ENCODE assay signal across 8 cellular contexts in the genomic region with DNA sequence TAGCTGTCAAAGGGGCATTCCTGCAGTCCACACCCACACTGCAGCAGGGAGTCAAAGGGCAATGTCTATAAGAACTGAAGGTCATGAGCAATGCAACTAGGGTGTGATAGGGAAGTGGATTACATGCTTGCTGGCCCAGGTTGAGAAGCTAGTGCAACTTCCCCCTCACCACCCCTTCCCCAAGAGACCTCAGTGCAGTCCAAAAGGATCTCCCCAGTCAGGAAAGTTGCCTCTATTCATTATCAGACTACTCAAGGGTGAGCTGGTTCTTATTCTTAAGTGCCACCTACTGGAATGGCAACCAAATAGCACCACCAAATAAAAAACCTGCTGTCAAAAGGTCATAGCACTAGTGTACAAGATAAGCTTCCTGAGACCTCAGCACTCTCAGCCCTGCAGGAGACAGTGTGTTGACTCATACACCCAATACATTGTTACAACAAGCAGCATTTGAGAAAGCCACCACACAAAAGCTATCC. TPM values are rescaled to one million over a fixed set of nuclear protein-coding genes. Genes with fewer than 3 reads are reported as not detected.
DNase-seq lines count a peak whose midpoint lies in the region; ATAC-seq and TF ChIP-seq lines count a peak whose summit lies in the region.

No MANE protein-coding gene starts in this region.

- intact Hi-C loops in activated CD8-positive, alpha-beta T cell treated with anti-CD3 and anti-CD28 coated beads for 36 hours (cut with micrococcal nuclease) = no loop called here
- intact Hi-C loops in lower leg skin (cut with DNase I; ENCODE audit: low total_unique reads) = no loop called here

- H3K36me3 Mint-ChIP-seq in activated CD8-positive, alpha-beta T cell treated with anti-CD3 and anti-CD28 coated beads for 36 hours (ENCODE audit: low read depth) = peaks cover 20% of the 10 kb centered on the region
- H3K36me3 Mint-ChIP-seq in activated CD8-positive, alpha-beta T cell treated with anti-CD3 and anti-CD28 coated beads, Interleukin-2, amount 10 ng/mL, durations not matched to agents 7 days and 5 days (ENCODE audit: low read depth) = peaks cover 6% of the 10 kb centered on the region
- H3K36me3 Mint-ChIP-seq in WTC11 = no peaks in the 10 kb centered on the region

- CTCF ChIA-PET in activated CD8-positive, alpha-beta T cell treated with anti-CD3 and anti-CD28 coated beads for 36 hours (lab: Charles Lee) = interaction anchor here (1.0 to 1.8 kb wide), 3 partner anchors 9 to 22 kb away, joined by 3 to 17 read pairs (median 3); no protein-coding TSS in a partner anchor
- CTCF ChIA-PET in activated CD8-positive, alpha-beta T cell treated with anti-CD3 and anti-CD28 coated beads, Interleukin-2, amount 10 ng/mL, durations not matched to agents 7 days and 5 days (lab: Charles Lee) = interaction anchor here (0.6 to 1.3 kb wide), 7 partner anchors 9 to 592 kb away, joined by 3 to 7 read pairs (median 3); no protein-coding TSS in a partner anchor
- CTCF ChIA-PET in WTC11 (lab: Charles Lee) = interaction anchor here (0.6 to 1.6 kb wide), 10 partner anchors 8 to 564 kb away, joined by 3 to 17 read pairs (median 4); a partner anchor contains a TSS

- H3K4me1 Mint-ChIP-seq in activated CD8-positive, alpha-beta T cell treated with anti-CD3 and anti-CD28 coated beads for 36 hours (ENCODE audit: low read depth) = peaks cover 2% of the 10 kb centered on the region
- H3K4me1 Mint-ChIP-seq in activated CD8-positive, alpha-beta T cell treated with anti-CD3 and anti-CD28 coated beads, Interleukin-2, amount 10 ng/mL, durations not matched to agents 7 days and 5 days (ENCODE audit: low read depth) = no peaks in the 10 kb centered on the region
- no peaks in the 10 kb centered on the region for H3K4me1 Mint-ChIP-seq in WTC11
- peaks cover 21% of the 10 kb centered on the region for H3K4me1 Mint-ChIP-seq in stimulated activated naive CD8-positive, alpha-beta T cell treated with anti-CD3 and anti-CD28 coated beads, Interleukin-15, amount 100 ng/mL, for 72 hours

- H3K4me3 ChIP-seq in lower leg skin (ENCODE audit: low read depth, poor library complexity, severe bottlenecking) = no peak overlapping the region

- H3K27me3 Mint-ChIP-seq in activated CD8-positive, alpha-beta T cell treated with anti-CD3 and anti-CD28 coated beads for 36 hours = no peaks in the 10 kb centered on the region
- H3K27me3 Mint-ChIP-seq in activated CD8-positive, alpha-beta T cell treated with anti-CD3 and anti-CD28 coated beads, Interleukin-2, amount 10 ng/mL, durations not matched to agents 7 days and 5 days (ENCODE audit: low read depth) = no peaks in the 10 kb centered on the region
- no peaks in the 10 kb centered on the region; the same call in 1 of the 2 replicates for H3K27me3 Mint-ChIP-seq in WTC11 (ENCODE audit: low read depth)
- no peaks in the 10 kb centered on the region for H3K27me3 Mint-ChIP-seq in stimulated activated naive CD8-positive, alpha-beta T cell treated with anti-CD3 and anti-CD28 coated beads, Interleukin-15, amount 100 ng/mL, for 72 hours

- no peak overlapping the region for H3K4me3 Mint-ChIP-seq in activated CD8-positive, alpha-beta T cell treated with anti-CD3 and anti-CD28 coated beads for 36 hours
- no peak overlapping the region for H3K4me3 Mint-ChIP-seq in activated CD8-positive, alpha-beta T cell treated with anti-CD3 and anti-CD28 coated beads, Interleukin-2, amount 10 ng/mL, durations not matched to agents 7 days and 5 days
- no peak overlapping the region for H3K4me3 Mint-ChIP-seq in WTC11
- no peak overlapping the region for H3K4me3 Mint-ChIP-seq in stimulated activated naive CD8-positive, alpha-beta T cell treated with anti-CD3 and anti-CD28 coated beads, Interleukin-15, amount 100 ng/mL, for 72 hours

- no peak for TF ChIP-seq POLR2A in lower leg skin (IDR thresholded peaks at IDR 0.05)

- H3K27ac Mint-ChIP-seq in activated CD8-positive, alpha-beta T cell treated with anti-CD3 and anti-CD28 coated beads for 36 hours = no peak overlapping the region
- no peak overlapping the region for H3K27ac Mint-ChIP-seq in activated CD8-positive, alpha-beta T cell treated with anti-CD3 and anti-CD28 coated beads, Interleukin-2, amount 10 ng/mL, durations not matched to agents 7 days and 5 days
- H3K27ac Mint-ChIP-seq in WTC11 = no peak overlapping the region
- peak overlapping the region in 1 of 2 donors; percentile 56 for H3K27ac Mint-ChIP-seq in stimulated activated naive CD8-positive, alpha-beta T cell treated with anti-CD3 and anti-CD28 coated beads, Interleukin-15, amount 100 ng/mL, for 72 hours

- peak; percentile 71 for ATAC-seq in activated CD8-positive, alpha-beta T cell treated with anti-CD3 and anti-CD28 coated beads for 36 hours
- ATAC-seq in activated CD8-positive, alpha-beta T cell treated with anti-CD3 and anti-CD28 coated beads, Interleukin-2, amount 10 ng/mL, durations not matched to agents 7 days and 5 days = no peak
- peak; percentile 95 for ATAC-seq in WTC11
- peak; percentile 26 for ATAC-seq in stimulated activated naive CD8-positive, alpha-beta T cell treated with anti-CD3 and anti-CD28 coated beads, Interleukin-15, amount 100 ng/mL, for 72 hours

- DNase-seq in activated CD8-positive, alpha-beta T cell treated with anti-CD3 and anti-CD28 coated beads for 36 hours = no peak
- no peak for DNase-seq in activated CD8-positive, alpha-beta T cell treated with anti-CD3 and anti-CD28 coated beads, Interleukin-2, amount 10 ng/mL, durations not matched to agents 7 days and 5 days
- DNase-seq in HuH-7 (ENCODE audit: low spot score) (peak; percentile 18), WTC11 (ENCODE audit: low spot score) (no peak), medulla oblongata (ENCODE audit: extremely low spot score) (no peak), lower leg skin (ENCODE audit: low spot score in 2 of 2) (no peak)
- no peak for DNase-seq in stimulated activated naive CD8-positive, alpha-beta T cell treated with anti-CD3 and anti-CD28 coated beads, Interleukin-15, amount 100 ng/mL, for 72 hours
- no peak for DNase-seq in activated CD4-positive, alpha-beta T cell treated with anti-CD3 and anti-CD28 coated beads for 1 hour

- no peak for TF ChIP-seq CTCF in activated CD8-positive, alpha-beta T cell treated with anti-CD3 and anti-CD28 coated beads for 36 hours (IDR thresholded peaks at IDR 0.05)
- TF ChIP-seq CTCF in WTC11 (IDR thresholded peaks at IDR 0.05) (peak; percentile 46), lower leg skin (IDR thresholded peaks at IDR 0.05) (no peak)

- POLR2A ChIA-PET in activated CD8-positive, alpha-beta T cell treated with anti-CD3 and anti-CD28 coated beads for 36 hours (lab: Charles Lee) = interaction anchor here (0.6 to 0.8 kb wide), 2 partner anchors 18 to 1749 kb away, joined by 3 read pairs; no protein-coding TSS in a partner anchor
- POLR2A ChIA-PET in activated CD8-positive, alpha-beta T cell treated with anti-CD3 and anti-CD28 coated beads, Interleukin-2, amount 10 ng/mL, durations not matched to agents 7 days and 5 days (lab: Charles Lee) = interaction anchor here (0.5 kb wide), 1 partner anchor 160 kb away, joined by 3 read pairs; no protein-coding TSS in a partner anchor
- POLR2A ChIA-PET in WTC11 (lab: Charles Lee) = interaction anchor here (0.6 kb wide), 1 partner anchor 180 kb away, joined by 4 read pairs; no protein-coding TSS in a partner anchor

- peaks cover 19% of the 10 kb centered on the region for H3K9me3 Mint-ChIP-seq in activated CD8-positive, alpha-beta T cell treated with anti-CD3 and anti-CD28 coated beads for 36 hours
- peaks cover 3% of the 10 kb centered on the region for H3K9me3 Mint-ChIP-seq in activated CD8-positive, alpha-beta T cell treated with anti-CD3 and anti-CD28 coated beads, Interleukin-2, amount 10 ng/mL, durations not matched to agents 7 days and 5 days (ENCODE audit: insufficient read depth)
- peaks cover 9% of the 10 kb centered on the region; the same call in 1 of the 2 replicates for H3K9me3 Mint-ChIP-seq in WTC11
- H3K9me3 Mint-ChIP-seq in stimulated activated naive CD8-positive, alpha-beta T cell treated with anti-CD3 and anti-CD28 coated beads, Interleukin-15, amount 100 ng/mL, for 72 hours = peaks cover 18 to 28% of the 10 kb centered on the region in 2 donors

TF ChIP-seq in WTC11, 78 proteins besides CTCF, POLR2A, EP300 and RAD21 (continues in another document):
- no peak for TF ChIP-seq ZNF423 (CRISPR knock-in tag; IDR thresholded peaks at IDR 0.05)
- TF ChIP-seq, protein P1, sequence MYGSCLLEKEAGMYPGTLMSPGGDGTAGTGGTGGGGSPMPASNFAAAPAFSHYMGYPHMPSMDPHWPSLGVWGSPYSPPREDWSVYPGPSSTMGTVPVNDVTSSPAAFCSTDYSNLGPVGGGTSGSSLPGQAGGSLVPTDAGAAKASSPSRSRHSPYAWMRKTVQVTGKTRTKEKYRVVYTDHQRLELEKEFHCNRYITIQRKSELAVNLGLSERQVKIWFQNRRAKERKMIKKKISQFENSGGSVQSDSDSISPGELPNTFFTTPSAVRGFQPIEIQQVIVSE (CRISPR knock-in tag; IDR thresholded peaks at IDR 0.05; ENCODE audit: borderline replicate concordance) = no peak
- TF ChIP-seq, protein P2, sequence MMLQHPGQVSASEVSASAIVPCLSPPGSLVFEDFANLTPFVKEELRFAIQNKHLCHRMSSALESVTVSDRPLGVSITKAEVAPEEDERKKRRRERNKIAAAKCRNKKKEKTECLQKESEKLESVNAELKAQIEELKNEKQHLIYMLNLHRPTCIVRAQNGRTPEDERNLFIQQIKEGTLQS (CRISPR knock-in tag; conservative IDR thresholded peaks at IDR 0.05) = no peak
- no peak for TF ChIP-seq TEAD1 (CRISPR knock-in tag; IDR thresholded peaks at IDR 0.05)
- TF ChIP-seq, protein P3, sequence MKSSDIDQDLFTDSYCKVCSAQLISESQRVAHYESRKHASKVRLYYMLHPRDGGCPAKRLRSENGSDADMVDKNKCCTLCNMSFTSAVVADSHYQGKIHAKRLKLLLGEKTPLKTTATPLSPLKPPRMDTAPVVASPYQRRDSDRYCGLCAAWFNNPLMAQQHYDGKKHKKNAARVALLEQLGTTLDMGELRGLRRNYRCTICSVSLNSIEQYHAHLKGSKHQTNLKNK (CRISPR knock-in tag; IDR thresholded peaks at IDR 0.05) = no peak
- TF ChIP-seq RELA (CRISPR knock-in tag; IDR thresholded peaks at IDR 0.05; ENCODE audit: borderline replicate concordance) = no peak
- no peak for TF ChIP-seq JAZF1 (CRISPR knock-in tag; IDR thresholded peaks at IDR 0.05)

RNA-seq across cellular contexts. Expression of a gene that starts 28.2 kb away (rescaled TPM):
- 10 to 100 TPM; 15.9 to 16.9 TPM for total RNA-seq in activated CD8-positive, alpha-beta T cell treated with anti-CD3 and anti-CD28 coated beads for 36 hours
- 10 to 100 TPM; 16.2 to 16.8 TPM for total RNA-seq in activated CD8-positive, alpha-beta T cell treated with anti-CD3 and anti-CD28 coated beads, Interleukin-2, amount 10 ng/mL, durations not matched to agents 7 days and 5 days
- total RNA-seq in WTC11 (2021) (12.0 to 15.5 TPM (median 12.4 TPM) in 3 replicates), lower leg skin (10 to 100 TPM in 1 of 4 donors, 1 to 10 TPM in 3; 4.7 to 10.7 (median 6.5) TPM)
